8 cellular contexts compared by ENCODE assay signal in the genomic region with DNA sequence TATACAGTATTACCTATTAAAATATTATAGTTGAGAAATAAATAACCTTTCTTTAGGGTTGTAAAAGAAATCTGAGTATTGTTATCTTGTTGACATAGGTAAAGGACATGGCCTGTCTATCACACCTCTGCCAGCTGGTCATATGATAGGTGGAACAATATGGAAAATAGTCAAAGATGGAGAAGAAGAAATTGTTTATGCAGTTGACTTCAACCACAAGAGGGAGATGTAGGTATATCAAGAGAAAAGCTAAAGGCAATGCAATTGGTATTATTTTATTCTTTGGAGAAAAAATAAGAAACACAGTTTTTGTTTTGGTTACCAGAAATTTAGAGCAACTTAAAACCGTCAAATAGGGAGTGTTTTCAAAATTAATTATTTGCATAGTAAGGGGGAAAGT.
DNase-seq lines count a peak whose midpoint lies in the region; ATAC-seq lines count a peak whose summit lies in the region.

No MANE protein-coding gene starts in this region.

- ATAC-seq in HG02938 (IDR thresholded peaks at IDR 0.05; ENCODE audit: unreplicated experiment) (no peak), GM18517 (IDR thresholded peaks at IDR 0.05; ENCODE audit: unreplicated experiment) (no peak)

- no peak overlapping the region for H3K27ac ChIP-seq in caudate nucleus (ENCODE audit: low read depth, low read length)

- DNase-seq in NCI-H82 (lab: John Stamatoyannopoulos, UW) (peak; percentile 47), NCI-H82 treated with DMSO at 0.1 percent for 48 hours (lab: John Stamatoyannopoulos, UW; ENCODE audit: unreplicated experiment) (no peak), NCI-H774 (lab: John Stamatoyannopoulos, UW) (peak; percentile 2), fibroblast of gingiva (ENCODE audit: low read depth) (peak; percentile 42), stromal cell of bone marrow (ENCODE audit: low read depth) (peak; percentile 23), caudate nucleus (lab: John Stamatoyannopoulos, UW) (no peak)

Comparison
In these comparisons a context has a peak if more than half of its experiments do, and no peak if none do; other contexts are left out.
1. DNase-seq: peak in NCI-H82 (single experiment), NCI-H774 (single experiment), fibroblast of gingiva (single experiment) and stromal cell of bone marrow (single experiment); none in NCI-H82 treated with DMSO at 0.1 percent for 48 hours (single experiment) and caudate nucleus (0 of 61).